ENCODE assay signal across 8 cellular contexts in genomic region chr10:27240891-27241639, GRCh38. TPM values are rescaled to one million over a fixed set of nuclear protein-coding genes. Genes with fewer than 3 reads are reported as not detected.
A peak's percentile ranks its signal among the peaks of the same experiment; 100 is the strongest.
DNase-seq lines count a peak whose midpoint lies in the region; ATAC-seq and TF ChIP-seq lines count a peak whose summit lies in the region.

No MANE protein-coding gene starts in this region.

- peaks cover 5% of the 10 kb centered on the region for H3K27me3 Mint-ChIP-seq in type B pancreatic cell

- H3K27ac ChIP-seq in VCaP: peak overlapping the region; percentile 97
- H3K27ac ChIP-seq in epithelial cell of prostate: peak overlapping the region; percentile 95

- peak overlapping the region; percentile 94 for H3K4me3 Mint-ChIP-seq in type B pancreatic cell

- no peak for TF ChIP-seq CTCF in VCaP (conservative IDR thresholded peaks at IDR 0.05)
- TF ChIP-seq CTCF in type B pancreatic cell (conservative IDR thresholded peaks at IDR 0.05): no peak

- H3K9me3 Mint-ChIP-seq in type B pancreatic cell: no peaks in the 10 kb centered on the region

- H3K4me1 Mint-ChIP-seq in type B pancreatic cell (ENCODE audit: unreplicated experiment): peaks cover 15% of the 10 kb centered on the region

- H3K27ac Mint-ChIP-seq in type B pancreatic cell: peak overlapping the region; percentile 97

- peaks cover 4% of the 10 kb centered on the region for H3K36me3 Mint-ChIP-seq in type B pancreatic cell

- peak; percentile 30 for DNase-seq in ELR (ENCODE audit: low read depth)
- DNase-seq in HT1080 (ENCODE audit: low read depth): peak; percentile 24
- no peak for DNase-seq in epithelial cell of prostate (ENCODE audit: low read depth, low spot score)
- DNase-seq in midbrain (lab: John Stamatoyannopoulos, UW): peak; percentile 45
- DNase-seq in type B pancreatic cell (ENCODE audit: extremely low spot score, unreplicated experiment): no peak
- no peak for DNase-seq in amniotic stem cell (lab: John Stamatoyannopoulos, UW)

- peak; percentile 8 for ATAC-seq in GM21367 (IDR thresholded peaks at IDR 0.05; ENCODE audit: unreplicated experiment)

RNA-seq across cellular contexts. Expression of gene ACBD5, which starts 0.5 kb away (rescaled TPM):
- total RNA-seq in HT1080 (2014; rRNA removed; shearing (Covaris generic)): 19.0 and 21.2 TPM in 2 replicates
- polyA plus RNA-seq in HT1080 (2015; cell fraction: cytosol; rRNA removed): 18.1 and 20.8 TPM in 2 replicates
- 16.6 and 19.2 TPM in 2 replicates for polyA plus RNA-seq in HT1080 (2015; cell fraction: nucleus; rRNA removed)
- 21.1 and 24.3 TPM in 2 replicates for total RNA-seq in type B pancreatic cell (ENCODE audit: low replicate concordance)

Comparison
In these comparisons a context has a peak if more than half of its experiments do, and no peak if none do; other contexts are left out.
1. DNase-seq: peak in ELR (single experiment), HT1080 (single experiment) and midbrain (single experiment); none in epithelial cell of prostate (single experiment), type B pancreatic cell (single experiment) and amniotic stem cell (single experiment).